Comparison of ENCODE assay signal across 18 cellular contexts in the genomic region with DNA sequence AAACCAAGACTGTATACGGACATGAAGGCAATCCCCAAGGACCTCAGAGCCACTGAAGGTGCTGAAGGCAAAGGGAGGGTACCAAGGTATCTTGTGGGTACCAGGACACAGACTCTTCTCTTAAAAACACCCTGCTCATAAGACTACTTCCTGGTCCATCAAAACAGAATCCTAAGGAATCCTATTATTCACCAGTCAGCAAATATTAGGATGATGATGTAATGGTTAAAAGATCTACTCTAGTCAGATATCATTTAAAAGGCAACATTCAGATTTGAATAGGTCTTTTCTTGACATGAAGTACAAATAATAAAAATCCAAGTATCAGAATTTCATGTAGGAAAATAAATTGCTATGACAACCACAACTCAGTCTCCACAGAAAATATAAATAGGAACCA.
"Had no signal": no experiment of that assay in that cellular context is flagged by ENCODE, and none has a peak within 500 bp of the region (broad histone marks: within the 10 kb centered on the region; RNA-seq: fewer than 3 reads in every experiment).

No MANE protein-coding gene starts in this region.

- H3K4me1 Mint-ChIP-seq: endodermal cell, nephron progenitor cell had no signal

- H3K4me3 ChIP-seq: SJSA1, tibial artery had no signal

- H3K27ac Mint-ChIP-seq: activated CD4-positive, alpha-beta T cell treated with anti-CD3 and anti-CD28 coated beads, Interleukin-2, amount 10 ng/mL, durations not matched to agents 7 days and 5 days; activated naive CD8-positive, alpha-beta T cell; activated T-cell treated with anti-CD3 and anti-CD28 coated beads, Interleukin-2, amount 50 U/mL, for 72 hours; endodermal cell; nephron progenitor cell; stimulated activated naive B cell treated with anti-CD40 and anti-IgM and Interleukin-4, amounts not matched to agents 10 μg/mL and 1 μg/mL and 100 μg/mL, for 72 hours; T-helper 2 cell treated with Interferon-gamma antibody and Interleukin-4, amounts not matched to agents 5 μg/mL and 100 μg/mL, for 36 hours had no signal

- ATAC-seq: activated T-cell treated with anti-CD3 and anti-CD28 coated beads, Interleukin-2, amount 50 U/mL, for 72 hours; esophagus mucosa; stimulated activated naive B cell treated with anti-CD40 and anti-IgM and Interleukin-4, amounts not matched to agents 10 μg/mL and 1 μg/mL and 100 μg/mL, for 72 hours had no signal

- H3K27me3 Mint-ChIP-seq: activated CD4-positive, alpha-beta T cell treated with anti-CD3 and anti-CD28 coated beads, Interleukin-2, amount 10 ng/mL, durations not matched to agents 7 days and 5 days; activated naive CD8-positive, alpha-beta T cell; stimulated activated naive B cell treated with anti-CD40 and anti-IgM and Interleukin-4, amounts not matched to agents 10 μg/mL and 1 μg/mL and 100 μg/mL, for 72 hours had no signal

- DNase-seq: activated CD4-positive, alpha-beta T cell treated with anti-CD3 and anti-CD28 coated beads, Interleukin-2, amount 10 ng/mL, durations not matched to agents 7 days and 5 days; activated CD4-positive, CD25-positive, alpha-beta regulatory T cell; activated CD8-positive, alpha-beta memory T cell treated with anti-CD3 and anti-CD28 coated beads, Interleukin-2, amount 50 U/mL, for 48 hours; activated gamma-delta T cell treated with Interleukin-2 at 50 U/mL for 16 hours; activated T-cell treated with anti-CD3 and anti-CD28 coated beads, Interleukin-2, amount 50 U/mL, for 72 hours; amygdala; brain microvascular endothelial cell; dermis blood vessel endothelial cell; endodermal cell; hippocampal formation; nephron progenitor cell; stimulated activated CD4-positive, alpha-beta T cell treated with anti-CD3 and anti-CD28 coated beads, Interleukin-4, amount 100 ng/mL, for 1 hour; stimulated activated naive B cell treated with anti-CD40 and anti-IgM and Interleukin-4, amounts not matched to agents 10 μg/mL and 1 μg/mL and 100 μg/mL, for 72 hours; tibial artery had no signal

- H3K27ac ChIP-seq: brain microvascular endothelial cell, SJSA1, tibial artery had no signal

- H3K9me3 Mint-ChIP-seq: activated T-cell treated with anti-CD3 and anti-CD28 coated beads, Interleukin-2, amount 50 U/mL, for 72 hours; endodermal cell; nephron progenitor cell; stimulated activated naive B cell treated with anti-CD40 and anti-IgM and Interleukin-4, amounts not matched to agents 10 μg/mL and 1 μg/mL and 100 μg/mL, for 72 hours had no signal

- H3K36me3 ChIP-seq: brain microvascular endothelial cell, SJSA1, tibial artery had no signal

- H3K4me1 ChIP-seq: SJSA1, tibial artery had no signal

- H3K27me3 ChIP-seq: brain microvascular endothelial cell, tibial artery had no signal

- H3K4me3 Mint-ChIP-seq: activated CD4-positive, alpha-beta T cell treated with anti-CD3 and anti-CD28 coated beads, Interleukin-2, amount 10 ng/mL, durations not matched to agents 7 days and 5 days; activated naive CD8-positive, alpha-beta T cell; activated T-cell treated with anti-CD3 and anti-CD28 coated beads, Interleukin-2, amount 50 U/mL, for 72 hours; endodermal cell; nephron progenitor cell; stimulated activated naive B cell treated with anti-CD40 and anti-IgM and Interleukin-4, amounts not matched to agents 10 μg/mL and 1 μg/mL and 100 μg/mL, for 72 hours; T-helper 2 cell treated with Interferon-gamma antibody and Interleukin-4, amounts not matched to agents 5 μg/mL and 100 μg/mL, for 36 hours had no signal

- H3K9me3 ChIP-seq: SJSA1, tibial artery had no signal

- H3K36me3 Mint-ChIP-seq: stimulated activated naive B cell treated with anti-CD40 and anti-IgM and Interleukin-4, amounts not matched to agents 10 μg/mL and 1 μg/mL and 100 μg/mL, for 72 hours had no signal
